15 cellular contexts compared by ENCODE assay signal in the genomic region with DNA sequence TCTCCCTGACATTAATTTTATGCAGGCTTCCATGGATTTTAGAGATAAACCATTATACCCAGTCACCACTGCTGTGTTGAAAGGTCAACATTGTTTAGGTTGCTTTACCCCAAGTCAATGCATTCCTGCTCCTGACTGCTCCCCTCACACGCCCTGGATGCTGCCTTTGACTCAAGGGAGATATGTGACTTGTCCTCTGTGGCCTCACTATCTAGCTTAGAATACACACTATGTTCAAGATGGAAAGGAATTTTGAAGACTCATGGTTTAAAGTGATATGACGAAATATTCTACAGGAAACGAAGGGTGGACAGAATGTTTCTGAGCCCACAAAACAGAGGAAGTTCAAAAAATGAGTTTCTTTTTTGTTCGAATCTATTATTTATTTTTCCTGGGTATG.
DNase-seq lines count a peak whose midpoint lies in the region; ATAC-seq and TF ChIP-seq lines count a peak whose summit lies in the region.
"Had no signal": no experiment of that assay in that cellular context is flagged by ENCODE, and none has a peak within 500 bp of the region (broad histone marks: within the 10 kb centered on the region; RNA-seq: fewer than 3 reads in every experiment).

No MANE protein-coding gene starts in this region.

- H3K27ac Mint-ChIP-seq in CD4-positive, alpha-beta memory T cell: no peak overlapping the region
- H3K27ac Mint-ChIP-seq: activated CD4-positive, alpha-beta memory T cell treated with anti-CD3 and anti-CD28 coated beads, Interleukin-2, amount 10 ng/mL, durations not matched to agents 7 days and 5 days; activated naive CD8-positive, alpha-beta T cell; immature natural killer cell; naive B cell had no signal

- H3K36me3 Mint-ChIP-seq in CD4-positive, alpha-beta memory T cell: no peaks in the 10 kb centered on the region
- H3K36me3 Mint-ChIP-seq: activated naive CD8-positive, alpha-beta T cell; immature natural killer cell; naive B cell had no signal

- H3K4me3 Mint-ChIP-seq in CD4-positive, alpha-beta memory T cell: no peak overlapping the region
- H3K4me3 Mint-ChIP-seq: activated CD4-positive, alpha-beta memory T cell treated with anti-CD3 and anti-CD28 coated beads, Interleukin-2, amount 10 ng/mL, durations not matched to agents 7 days and 5 days; activated naive CD8-positive, alpha-beta T cell; immature natural killer cell; naive B cell had no signal

- no peaks in the 10 kb centered on the region for H3K9me2 ChIP-seq in Karpas-422 (replicated peaks; ENCODE audit: insufficient read depth, low read length)

- peak overlapping the region; percentile 88 for H3K27ac ChIP-seq in smooth muscle cell (ENCODE audit: low read depth)
- peak overlapping the region in 1 of 4 donors; percentile 3 for H3K27ac ChIP-seq in sigmoid colon
- H3K27ac ChIP-seq in CD4-positive, alpha-beta memory T cell (ENCODE audit: low read depth, low read length): no peak overlapping the region
- no peak overlapping the region for H3K27ac ChIP-seq in Karpas-422 (ENCODE audit: low read length)

- H3K27me3 ChIP-seq in smooth muscle cell (ENCODE audit: low read depth): no peaks in the 10 kb centered on the region
- no peaks in the 10 kb centered on the region for H3K27me3 ChIP-seq in sigmoid colon
- no peaks in the 10 kb centered on the region for H3K27me3 ChIP-seq in CD4-positive, alpha-beta memory T cell (ENCODE audit: insufficient read depth, low read length)
- no peaks in the 10 kb centered on the region for H3K27me3 ChIP-seq in Karpas-422 (ENCODE audit: low read length)

- peaks cover 0 to 2% (median 0%) of the 10 kb centered on the region in 8 donors for H3K9me3 Mint-ChIP-seq in CD4-positive, alpha-beta memory T cell
- H3K9me3 Mint-ChIP-seq: activated CD4-positive, alpha-beta memory T cell treated with anti-CD3 and anti-CD28 coated beads, Interleukin-2, amount 10 ng/mL, durations not matched to agents 7 days and 5 days; naive B cell had no signal

- peak overlapping the region; percentile 25 for H2AFZ ChIP-seq in smooth muscle cell (ENCODE audit: low read depth)
- H2AFZ ChIP-seq in Karpas-422 (ENCODE audit: low read length): no peak overlapping the region

- peak; percentile 27 for DNase-seq in HT1080 (ENCODE audit: low read depth)
- peak; percentile 92 for DNase-seq in SIG-M5 treated with dmso at 0.1 percent for 504 hours (lab: John Stamatoyannopoulos, UW; ENCODE audit: unreplicated experiment)
- peak; percentile 21 for DNase-seq in fibroblast of gingiva (ENCODE audit: low read depth)
- DNase-seq in smooth muscle cell (lab: John Stamatoyannopoulos, UW; ENCODE audit: unreplicated experiment): no peak
- no peak for DNase-seq in sigmoid colon
- no peak for DNase-seq in CD4-positive, alpha-beta memory T cell
- DNase-seq in Karpas-422: no peak
- DNase-seq: activated CD4-positive, alpha-beta memory T cell treated with anti-CD3 and anti-CD28 coated beads, Interleukin-2, amount 10 ng/mL, durations not matched to agents 7 days and 5 days; effector CD4-positive, alpha-beta T cell; immature natural killer cell; naive B cell; NCI-H345 had no signal

- H3K4me1 ChIP-seq in smooth muscle cell (ENCODE audit: low read depth): peaks cover 17% of the 10 kb centered on the region
- H3K4me1 ChIP-seq in sigmoid colon: no peaks in the 10 kb centered on the region
- no peaks in the 10 kb centered on the region for H3K4me1 ChIP-seq in CD4-positive, alpha-beta memory T cell (ENCODE audit: insufficient read depth, low read length)
- H3K4me1 ChIP-seq in Karpas-422 (ENCODE audit: low read length): no peaks in the 10 kb centered on the region

- WGBS in smooth muscle cell (ENCODE audit: low lambda C conversion rate): 28% methylated on average over 4 of the region's 4 CpGs
- WGBS in sigmoid colon, 2 donors: 45 to 76% methylated on average over 4 of the region's 4 CpGs

- no peaks in the 10 kb centered on the region for H3F3A ChIP-seq in smooth muscle cell (ENCODE audit: low read depth)

- CTCF ChIA-PET in CD4-positive, alpha-beta memory T cell (lab: Charles Lee; ENCODE audit: partially characterized antibody): no interaction called here

- H3K9me3 ChIP-seq in smooth muscle cell (replicated peaks; ENCODE audit: low read depth): no peaks in the 10 kb centered on the region
- no peaks in the 10 kb centered on the region for H3K9me3 ChIP-seq in sigmoid colon
- no peaks in the 10 kb centered on the region for H3K9me3 ChIP-seq in CD4-positive, alpha-beta memory T cell (ENCODE audit: control insufficient read depth in 1 of 2, low read length in 2 of 2)
- H3K9me3 ChIP-seq in Karpas-422 (ENCODE audit: low read length): no peaks in the 10 kb centered on the region

- H3K4me3 ChIP-seq in smooth muscle cell (no peak overlapping the region), sigmoid colon (no peak overlapping the region), Karpas-422 (ENCODE audit: low read length) (no peak overlapping the region)
- no peak overlapping the region for H3K4me3 ChIP-seq in CD4-positive, alpha-beta memory T cell (ENCODE audit: low read length in 2 of 2)

- H3K4me1 Mint-ChIP-seq in CD4-positive, alpha-beta memory T cell: peaks cover 0 to 5% (median 3%) of the 10 kb centered on the region in 4 donors

- TF ChIP-seq EP300 in sigmoid colon (IDR thresholded peaks at IDR 0.05): no peak

- H3K9ac ChIP-seq in smooth muscle cell (ENCODE audit: low read depth) (no peak overlapping the region), Karpas-422 (ENCODE audit: low read length) (no peak overlapping the region)

- no peak for ATAC-seq in GM21526 (IDR thresholded peaks at IDR 0.05; ENCODE audit: low FRiP score, unreplicated experiment)
- ATAC-seq: SK-N-SH treated with all-trans-retinoic acid at 6 μM for 48 hours had no signal

- TF ChIP-seq POLR2A in sigmoid colon (IDR thresholded peaks at IDR 0.05): no peak

- POLR2A ChIA-PET in CD4-positive, alpha-beta memory T cell (lab: Charles Lee; ENCODE audit: partially characterized antibody): no interaction called here

- intact Hi-C loops in sigmoid colon (cut with DNase I): no loop called here
- intact Hi-C loops in CD4-positive, alpha-beta memory T cell (cut with micrococcal nuclease): no loop called here

- H4K20me1 ChIP-seq in smooth muscle cell (ENCODE audit: low read depth) (no peaks in the 10 kb centered on the region), Karpas-422 (ENCODE audit: insufficient read depth, low read depth, low read length) (no peaks in the 10 kb centered on the region)

- TF ChIP-seq CTCF in smooth muscle cell (IDR thresholded peaks at IDR 0.05; ENCODE audit: borderline replicate concordance, insufficient read depth, poor library complexity, severe bottlenecking): no peak
- no peak for TF ChIP-seq CTCF in sigmoid colon (IDR thresholded peaks at IDR 0.05)

- no peaks in the 10 kb centered on the region for H3K36me3 ChIP-seq in smooth muscle cell (ENCODE audit: low read depth)
- H3K36me3 ChIP-seq in sigmoid colon: no peaks in the 10 kb centered on the region
- no peaks in the 10 kb centered on the region for H3K36me3 ChIP-seq in CD4-positive, alpha-beta memory T cell (ENCODE audit: insufficient read depth, low read length)
- no peaks in the 10 kb centered on the region for H3K36me3 ChIP-seq in Karpas-422 (ENCODE audit: insufficient read depth, low read length)

- H3K79me2 ChIP-seq in smooth muscle cell (ENCODE audit: low read depth) (no peaks in the 10 kb centered on the region), Karpas-422 (ENCODE audit: low read length) (no peaks in the 10 kb centered on the region)

- H3K27me3 Mint-ChIP-seq in CD4-positive, alpha-beta memory T cell: peaks cover 6 to 10% of the 10 kb centered on the region in 2 donors

- H3K4me2 ChIP-seq in smooth muscle cell: peak overlapping the region; percentile 44
- H3K4me2 ChIP-seq in Karpas-422 (ENCODE audit: low read depth, low read length, poor library complexity, severe bottlenecking): no peak overlapping the region

Comparison
In these comparisons a context has a peak if more than half of its experiments do, and no peak if none do; other contexts are left out.
1. DNase-seq: peak in HT1080 (single experiment), SIG-M5 treated with dmso at 0.1 percent for 504 hours (single experiment) and fibroblast of gingiva (single experiment); none in smooth muscle cell (single experiment), sigmoid colon (single experiment), CD4-positive, alpha-beta memory T cell (0 of 5) and Karpas-422 (single experiment).